1 cellular context compared by ENCODE assay signal in genomic region chr5:1167728-1168709, GRCh38.
TF ChIP-seq lines count a peak whose summit lies in the region.

No MANE protein-coding gene starts in this region.

TF ChIP-seq in SK-N-SH treated with all-trans-retinoic acid at 6 μM for 48 hours, 23 proteins besides CTCF, POLR2A, EP300 and RAD21 (continued from another document):
- no peak for TF ChIP-seq OSR1 (CRISPR knock-in tag; IDR thresholded peaks at IDR 0.05)
